In genomic region chr15:38674440-38674839, GRCh38 we compare ENCODE assay signal across 24 cellular contexts.
DNase-seq lines count a peak whose midpoint lies in the region; ATAC-seq, FAIRE-seq and TF ChIP-seq lines count a peak whose summit lies in the region.
"Had no signal": no experiment of that assay in that cellular context is flagged by ENCODE, and none has a peak within 500 bp of the region (broad histone marks: within the 10 kb centered on the region; RNA-seq: fewer than 3 reads in every experiment).

No MANE protein-coding gene starts in this region.

- H3K9me3 ChIP-seq in mucosa of descending colon: no peaks in the 10 kb centered on the region
- H3K9me3 ChIP-seq: breast epithelium, colonic mucosa, esophagus squamous epithelium, testis had no signal

- no peaks in the 10 kb centered on the region for H3K4me1 ChIP-seq in mucosa of descending colon (ENCODE audit: low read depth)
- H3K4me1 ChIP-seq: breast epithelium, colonic mucosa, testis had no signal

- H3K27ac Mint-ChIP-seq in activated CD4-positive, alpha-beta memory T cell treated with anti-CD3 and anti-CD28 coated beads, Interleukin-2, amount 10 ng/mL, durations not matched to agents 7 days and 5 days: peak overlapping the region; percentile 1
- peak overlapping the region; percentile 45 for H3K27ac Mint-ChIP-seq in memory B cell
- H3K27ac Mint-ChIP-seq: endodermal cell had no signal

- H3K9me3 Mint-ChIP-seq in activated T-cell treated with anti-CD3 and anti-CD28 coated beads, Interleukin-2, amount 50 U/mL, for 4 hours: peaks cover 6% of the 10 kb centered on the region
- no peaks in the 10 kb centered on the region for H3K9me3 Mint-ChIP-seq in activated CD4-positive, alpha-beta memory T cell treated with anti-CD3 and anti-CD28 coated beads, Interleukin-2, amount 10 ng/mL, durations not matched to agents 7 days and 5 days
- peaks cover 1% of the 10 kb centered on the region for H3K9me3 Mint-ChIP-seq in memory B cell
- H3K9me3 Mint-ChIP-seq: endodermal cell had no signal

- no peak overlapping the region for H3K27ac ChIP-seq in brain microvascular endothelial cell
- H3K27ac ChIP-seq: breast epithelium, C4-2B, colonic mucosa, testis had no signal

- H3K4me1 Mint-ChIP-seq in activated T-cell treated with anti-CD3 and anti-CD28 coated beads, Interleukin-2, amount 50 U/mL, for 4 hours (ENCODE audit: low read depth): peaks cover 66% of the 10 kb centered on the region
- H3K4me1 Mint-ChIP-seq in activated CD4-positive, alpha-beta memory T cell treated with anti-CD3 and anti-CD28 coated beads, Interleukin-2, amount 10 ng/mL, durations not matched to agents 7 days and 5 days: peaks cover 71% of the 10 kb centered on the region
- peaks cover 46% of the 10 kb centered on the region for H3K4me1 Mint-ChIP-seq in memory B cell

- peak; percentile 84 for FAIRE-seq in GM12892 (lab: Jason Lieb, UNC)
- FAIRE-seq: G401.6 had no signal

- in situ Hi-C loops in brain microvascular endothelial cell (cut with HindIII; ENCODE audit: low pct_ligation_motif_present, low sequenced_read_pairs): no loop called here

- no peak for DNase-seq in activated T-cell treated with anti-CD3 and anti-CD28 coated beads, Interleukin-2, amount 50 U/mL, for 4 hours
- DNase-seq in activated T-cell treated with anti-CD3 and anti-CD28 coated beads for 4 hours: no peak
- no peak for DNase-seq in GM12892 (ENCODE audit: insufficient read length)
- no peak for DNase-seq in activated CD4-positive, alpha-beta memory T cell treated with anti-CD3 and anti-CD28 coated beads, Interleukin-2, amount 10 ng/mL, durations not matched to agents 7 days and 5 days
- no peak for DNase-seq in memory B cell (ENCODE audit: low spot score in 2 of 2)
- DNase-seq in mucosa of descending colon: no peak
- no peak for DNase-seq in NK-92 treated with Interleukin-12 subunit alpha and Interleukin-12 subunit beta, amount 100 ng/mL, for 24 hours (lab: John Stamatoyannopoulos, UW)
- no peak for DNase-seq in brain microvascular endothelial cell
- DNase-seq: ACHN; activated CD4-positive, alpha-beta T cell treated with anti-CD3 and anti-CD28 coated beads for 48 hours; colonic mucosa; DMS153; endodermal cell; esophagus squamous epithelium; islet precursor cell; NCI-H1694; NCI-H2171 treated with DMSO at 0.1 percent for 48 hours; NCI-H526; testis had no signal

- no peak for ATAC-seq in activated T-cell treated with anti-CD3 and anti-CD28 coated beads, Interleukin-2, amount 50 U/mL, for 4 hours
- ATAC-seq in memory B cell (ENCODE audit: low read depth) (no peak), mucosa of descending colon (no peak)
- ATAC-seq: HCT116, SK-N-SH treated with all-trans-retinoic acid at 6 μM for 48 hours had no signal

- POLR2A ChIA-PET in activated CD4-positive, alpha-beta memory T cell treated with anti-CD3 and anti-CD28 coated beads, Interleukin-2, amount 10 ng/mL, durations not matched to agents 7 days and 5 days (lab: Charles Lee): interaction anchor here (0.8 to 22.7 kb wide), 10 partner anchors 10 to 220 kb away, joined by 3 to 497 read pairs (median 30); partner anchors contain the start of genes FAM98B and RASGRP1

- peak overlapping the region; percentile 17 for H3K4me3 Mint-ChIP-seq in activated T-cell treated with anti-CD3 and anti-CD28 coated beads, Interleukin-2, amount 50 U/mL, for 4 hours
- H3K4me3 Mint-ChIP-seq in activated CD4-positive, alpha-beta memory T cell treated with anti-CD3 and anti-CD28 coated beads, Interleukin-2, amount 10 ng/mL, durations not matched to agents 7 days and 5 days: no peak overlapping the region
- no peak overlapping the region for H3K4me3 Mint-ChIP-seq in memory B cell
- H3K4me3 Mint-ChIP-seq: endodermal cell had no signal

- no peak for TF ChIP-seq CTCF in mucosa of descending colon (IDR thresholded peaks at IDR 0.05)
- TF ChIP-seq CTCF in brain microvascular endothelial cell (IDR thresholded peaks at IDR 0.05; ENCODE audit: low read depth, low read length, missing control alignments): no peak

- no peaks in the 10 kb centered on the region for H3K27me3 Mint-ChIP-seq in activated T-cell treated with anti-CD3 and anti-CD28 coated beads, Interleukin-2, amount 50 U/mL, for 4 hours (ENCODE audit: low read depth)
- H3K27me3 Mint-ChIP-seq in activated CD4-positive, alpha-beta memory T cell treated with anti-CD3 and anti-CD28 coated beads, Interleukin-2, amount 10 ng/mL, durations not matched to agents 7 days and 5 days: no peaks in the 10 kb centered on the region
- H3K27me3 Mint-ChIP-seq in memory B cell: no peaks in the 10 kb centered on the region

- H3K36me3 Mint-ChIP-seq in activated T-cell treated with anti-CD3 and anti-CD28 coated beads, Interleukin-2, amount 50 U/mL, for 4 hours (ENCODE audit: insufficient read depth): peaks cover 4% of the 10 kb centered on the region
- peaks cover 19% of the 10 kb centered on the region for H3K36me3 Mint-ChIP-seq in activated CD4-positive, alpha-beta memory T cell treated with anti-CD3 and anti-CD28 coated beads, Interleukin-2, amount 10 ng/mL, durations not matched to agents 7 days and 5 days (ENCODE audit: low read depth)
- no peaks in the 10 kb centered on the region for H3K36me3 Mint-ChIP-seq in memory B cell

- no peak overlapping the region for H3K4me3 ChIP-seq in mucosa of descending colon
- H3K4me3 ChIP-seq in brain microvascular endothelial cell (ENCODE audit: low read depth, low read length): no peak overlapping the region
- H3K4me3 ChIP-seq: breast epithelium, colonic mucosa, esophagus squamous epithelium, testis had no signal

- intact Hi-C loops in mucosa of descending colon (cut with DNase I, micrococcal nuclease): no loop called here

- no peaks in the 10 kb centered on the region for H3K27me3 ChIP-seq in brain microvascular endothelial cell (replicated peaks)
- H3K27me3 ChIP-seq: breast epithelium, colonic mucosa, testis had no signal

- TF ChIP-seq POLR2A in GM12892 (IDR thresholded peaks at IDR 0.05; ENCODE audit: low read depth, low read length): no peak

- H3K36me3 ChIP-seq in mucosa of descending colon (ENCODE audit: low read depth): no peaks in the 10 kb centered on the region
- H3K36me3 ChIP-seq in brain microvascular endothelial cell (replicated peaks): no peaks in the 10 kb centered on the region
- H3K36me3 ChIP-seq: breast epithelium, colonic mucosa, esophagus squamous epithelium had no signal

- CTCF ChIA-PET in activated CD4-positive, alpha-beta memory T cell treated with anti-CD3 and anti-CD28 coated beads, Interleukin-2, amount 10 ng/mL, durations not matched to agents 7 days and 5 days (lab: Charles Lee): interaction anchor here (0.6 to 11.7 kb wide), 4 partner anchors 13 to 1183 kb away, joined by 5 to 139 read pairs (median 88); partner anchors contain the start of gene RASGRP1
